In the genomic region with DNA sequence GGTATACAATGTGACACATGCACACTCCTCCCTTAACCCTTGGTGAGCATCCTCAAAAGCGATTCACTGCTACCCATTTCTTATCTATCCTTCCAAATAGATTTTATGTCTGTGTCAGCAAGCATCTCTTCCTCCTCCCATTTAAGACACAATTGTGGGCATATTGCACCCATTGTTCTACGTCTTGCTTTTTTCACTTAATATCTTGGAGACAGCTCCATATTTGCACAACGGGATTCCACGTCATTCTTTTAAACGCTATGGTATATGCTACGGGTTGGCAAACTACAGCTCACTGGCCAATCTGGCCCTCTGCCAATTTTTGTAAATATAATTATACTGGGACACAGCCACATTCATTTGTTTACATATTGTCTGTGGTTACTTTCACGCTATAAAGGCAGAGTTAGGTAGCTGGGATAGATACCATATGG, we compare ENCODE assay signal across 8 cellular contexts.
DNase-seq lines count a peak whose midpoint lies in the region; TF ChIP-seq lines count a peak whose summit lies in the region.

No MANE protein-coding gene starts in this region.

- intact Hi-C loops in posterior cingulate gyrus (cut with DNase I): no loop called here

- in situ Hi-C loops in GM13976 (cut with MboI; ENCODE audit: low sequenced_read_pairs, unreplicated experiment): no loop called here

- peak overlapping the region; percentile 25; the same call in 1 of the 2 replicates for H3K27ac ChIP-seq in VCaP
- H3K27ac ChIP-seq in layer of hippocampus (ENCODE audit: low read depth, low read length): peak overlapping the region; percentile 69

- TF ChIP-seq CTCF in VCaP (conservative IDR thresholded peaks at IDR 0.05): no peak
- no peak for TF ChIP-seq CTCF in GM13976 (IDR thresholded peaks at IDR 0.05; ENCODE audit: borderline replicate concordance, control extremely low read depth, extremely low read depth, insufficient read depth, missing control alignments)

- DNase-seq in COR-L47 (lab: John Stamatoyannopoulos, UW): peak; percentile 89
- peak; percentile 29 for DNase-seq in NCI-H1048 (lab: John Stamatoyannopoulos, UW)
- DNase-seq in posterior cingulate gyrus: no peak
- DNase-seq in HK-2 (ENCODE audit: unreplicated experiment): no peak
- no peak for DNase-seq in GM13976 (ENCODE audit: low spot score)
- DNase-seq in 8988T: no peak

- H3K27me3 ChIP-seq in layer of hippocampus (ENCODE audit: control insufficient read depth, insufficient read depth, low read length): no peaks in the 10 kb centered on the region

Comparison
In these comparisons a context has a peak if more than half of its experiments do, and no peak if none do; other contexts are left out.
1. DNase-seq: peak in COR-L47 (single experiment) and NCI-H1048 (single experiment); none in posterior cingulate gyrus (0 of 10), HK-2 (single experiment), GM13976 (single experiment) and 8988T (single experiment).